ENCODE assay signal across 15 cellular contexts in the genomic region with DNA sequence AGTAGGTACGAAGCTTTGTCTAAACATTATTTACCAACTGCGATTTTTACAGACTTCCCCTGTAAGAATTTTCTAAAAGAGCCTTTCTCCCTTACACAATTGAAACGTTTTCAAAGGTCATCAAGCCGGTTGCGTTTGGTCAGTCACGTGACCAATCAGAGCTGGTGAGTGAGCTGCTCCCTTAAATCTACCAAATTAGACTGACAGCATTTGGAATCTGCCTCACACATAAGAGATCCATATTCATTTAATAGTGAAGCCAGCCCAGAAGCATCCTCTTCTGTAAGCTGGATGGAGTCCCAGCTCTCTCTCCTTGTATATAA.
DNase-seq lines count a peak whose midpoint lies in the region; ATAC-seq, FAIRE-seq and TF ChIP-seq lines count a peak whose summit lies in the region.
"Had no signal": no experiment of that assay in that cellular context is flagged by ENCODE, and none has a peak within 500 bp of the region (broad histone marks: within the 10 kb centered on the region; RNA-seq: fewer than 3 reads in every experiment).

No MANE protein-coding gene starts in this region.

- no peaks in the 10 kb centered on the region for H3K9me2 ChIP-seq in hepatocyte (replicated peaks; ENCODE audit: insufficient read depth)

- DNase-seq in SK-N-MC (ENCODE audit: low read depth, low spot score), result no peak
- DNase-seq in hepatocyte (ENCODE audit: low spot score), result no peak
- DNase-seq in progenitor cell of endocrine pancreas (ENCODE audit: low spot score, unreplicated experiment), result no peak
- DNase-seq in NCI-H1436 treated with DMSO at 0.1 percent for 48 hours (lab: John Stamatoyannopoulos, UW), result no peak
- DNase-seq in stimulated activated naive CD4-positive, alpha-beta T cell treated with Interleukin-2 at 50 U/mL for 16 hours (lab: John Stamatoyannopoulos, UW), result no peak
- DNase-seq: activated CD4-positive, alpha-beta T cell treated with anti-CD3 and anti-CD28 coated beads, Interleukin-2, amount 50 U/mL, for 4 hours; activated naive CD4-positive, alpha-beta T cell treated with anti-CD3 and anti-CD28 coated beads, Interleukin-2, amount 10 ng/mL, durations not matched to agents 7 days and 5 days; foreskin keratinocyte; NCI-H146; pancreas; stimulated activated CD4-positive, alpha-beta T cell treated with anti-CD3 and anti-CD28 coated beads, Interleukin-4, amount 100 ng/mL, for 24 hours had no signal

- no peak overlapping the region for H3K9ac ChIP-seq in SK-N-MC (ENCODE audit: insufficient read length)

- H2AFZ ChIP-seq in hepatocyte, result no peak overlapping the region

- TF ChIP-seq CTCF in hepatocyte (IDR thresholded peaks at IDR 0.05; ENCODE audit: poor library complexity), result no peak
- TF ChIP-seq CTCF in progenitor cell of endocrine pancreas (IDR thresholded peaks at IDR 0.05; ENCODE audit: unreplicated experiment), result no peak

- no peak for ATAC-seq in GM21390 (IDR thresholded peaks at IDR 0.05; ENCODE audit: unreplicated experiment)
- ATAC-seq: foreskin keratinocyte had no signal

- no peaks in the 10 kb centered on the region for H3K27me3 Mint-ChIP-seq in progenitor cell of endocrine pancreas

- H3K27ac ChIP-seq in SK-N-MC (peak overlapping the region; percentile 89), hepatocyte (peak overlapping the region; percentile 18)
- H3K27ac ChIP-seq: foreskin keratinocyte, pancreas had no signal

- H3K9me3 Mint-ChIP-seq in progenitor cell of endocrine pancreas (ENCODE audit: low read depth), result no peaks in the 10 kb centered on the region
- H3K9me3 Mint-ChIP-seq: activated naive CD4-positive, alpha-beta T cell treated with anti-CD3 and anti-CD28 coated beads, Interleukin-2, amount 10 ng/mL, durations not matched to agents 7 days and 5 days had no signal

- peak; percentile 40 for FAIRE-seq in G401.6 (lab: Jason Lieb, UNC)
- FAIRE-seq: astrocyte, colon, pancreas had no signal

- H4K20me1 ChIP-seq in hepatocyte (ENCODE audit: insufficient read depth, poor library complexity, severe bottlenecking), result no peaks in the 10 kb centered on the region

- H3K36me3 ChIP-seq in SK-N-MC (ENCODE audit: insufficient read depth, low read length) (peaks cover 17% of the 10 kb centered on the region), hepatocyte (replicated peaks; ENCODE audit: insufficient read depth, low read depth) (no peaks in the 10 kb centered on the region)

- no peaks in the 10 kb centered on the region for H3K9me3 ChIP-seq in SK-N-MC (ENCODE audit: low read depth, low read length)
- no peaks in the 10 kb centered on the region for H3K9me3 ChIP-seq in hepatocyte (ENCODE audit: low read depth)
- H3K9me3 ChIP-seq: pancreas had no signal

- no peaks in the 10 kb centered on the region for H3K79me2 ChIP-seq in hepatocyte

- no peak overlapping the region for H3K4me2 ChIP-seq in hepatocyte

- H3K4me3 ChIP-seq in SK-N-MC, result peak overlapping the region; percentile 54; the same call in 1 of the 2 replicates
- H3K4me3 ChIP-seq in hepatocyte, result no peak overlapping the region
- H3K4me3 ChIP-seq: pancreas had no signal

- no peaks in the 10 kb centered on the region for H3K27me3 ChIP-seq in hepatocyte
- H3K27me3 ChIP-seq: foreskin keratinocyte, pancreas had no signal

- peaks cover 11% of the 10 kb centered on the region for H3K4me1 Mint-ChIP-seq in progenitor cell of endocrine pancreas (ENCODE audit: low read depth)

- H3K27ac Mint-ChIP-seq in progenitor cell of endocrine pancreas, result peak overlapping the region; percentile 14
- H3K27ac Mint-ChIP-seq: activated naive CD4-positive, alpha-beta T cell treated with anti-CD3 and anti-CD28 coated beads, Interleukin-2, amount 10 ng/mL, durations not matched to agents 7 days and 5 days had no signal

- peaks cover 1% of the 10 kb centered on the region for H3K4me1 ChIP-seq in hepatocyte (ENCODE audit: insufficient read depth)
- H3K4me1 ChIP-seq: pancreas had no signal

- H3K36me3 Mint-ChIP-seq in progenitor cell of endocrine pancreas (ENCODE audit: insufficient read depth), result peaks cover 1% of the 10 kb centered on the region

- 47% methylated on average over 6 of the region's 6 CpGs for WGBS in hepatocyte (ENCODE audit: low lambda C conversion rate, missing lambda C conversion rate)

- no peak overlapping the region for H3K4me3 Mint-ChIP-seq in progenitor cell of endocrine pancreas (ENCODE audit: low read depth)
- H3K4me3 Mint-ChIP-seq: activated naive CD4-positive, alpha-beta T cell treated with anti-CD3 and anti-CD28 coated beads, Interleukin-2, amount 10 ng/mL, durations not matched to agents 7 days and 5 days had no signal
